9 cellular contexts compared by ENCODE assay signal in genomic region chr14:68685419-68686211, GRCh38.
DNase-seq lines count a peak whose midpoint lies in the region; ATAC-seq, FAIRE-seq and TF ChIP-seq lines count a peak whose summit lies in the region.
"Had no signal": no experiment of that assay in that cellular context is flagged by ENCODE, and none has a peak within 500 bp of the region (broad histone marks: within the 10 kb centered on the region; RNA-seq: fewer than 3 reads in every experiment).

No MANE protein-coding gene starts in this region.

- H3K9me3 Mint-ChIP-seq in T-helper 1 cell treated with Interleukin-12 subunit alpha and Interleukin-12 subunit beta and Interleukin-4 antibody, amounts not matched to agents 30 μg/mL and 1 μg/mL, for 36 hours = no peaks in the 10 kb centered on the region
- H3K9me3 Mint-ChIP-seq in neural crest cell = no peaks in the 10 kb centered on the region

- H4K20me1 ChIP-seq in K562 (replicated peaks; ENCODE audit: control insufficient read depth, insufficient read depth, low read length) = no peaks in the 10 kb centered on the region

- H3K27me3 ChIP-seq in A673 (replicated peaks; ENCODE audit: insufficient read depth, low read depth, low read length, poor library complexity) (no peaks in the 10 kb centered on the region), K562 (ENCODE audit: control insufficient read depth in 2 of 2, insufficient read depth in 2 of 2, low read length in 2 of 2) (peaks cover 0 to 9% of the 10 kb centered on the region in 2 experiments; a peak in 1 of 5 replicates), transverse colon (no peaks in the 10 kb centered on the region)

- no peak for TF ChIP-seq RAD21 in K562 (CRISPR knock-in tag; conservative IDR thresholded peaks at IDR 0.05 in 1 of 2, IDR thresholded peaks at IDR 0.05 in 1 of 2)

- H3K79me2 ChIP-seq in K562 (ENCODE audit: control insufficient read depth, insufficient read depth, low read length) = no peaks in the 10 kb centered on the region

- H3K4me3 Mint-ChIP-seq in T-helper 1 cell treated with Interleukin-12 subunit alpha and Interleukin-12 subunit beta and Interleukin-4 antibody, amounts not matched to agents 30 μg/mL and 1 μg/mL, for 36 hours = peak overlapping the region; percentile 27
- no peak overlapping the region for H3K4me3 Mint-ChIP-seq in neural crest cell

- H3K4me3 ChIP-seq in A673 (ENCODE audit: low read depth, low read length, poor library complexity, severe bottlenecking) (no peak overlapping the region), K562 (no peak overlapping the region), transverse colon (no peak overlapping the region)

- in situ Hi-C loops in K562 (cut with MboI) (no loop called here), transverse colon (cut with MboI; ENCODE audit: low pct_ligation_motif_present in 1 of 4, low pct_unique_long_range_greater_than_20kb in 1 of 4, low sequenced_read_pairs in 3 of 4) (no loop called here)

- H3K36me3 Mint-ChIP-seq in T-helper 1 cell treated with Interleukin-12 subunit alpha and Interleukin-12 subunit beta and Interleukin-4 antibody, amounts not matched to agents 30 μg/mL and 1 μg/mL, for 36 hours (ENCODE audit: low read depth) = no peaks in the 10 kb centered on the region
- H3K36me3 Mint-ChIP-seq in neural crest cell (ENCODE audit: low read depth) = peaks cover 5% of the 10 kb centered on the region

- H3K36me3 ChIP-seq in A673 (ENCODE audit: insufficient read depth, low read length, poor library complexity, severe bottlenecking) = no peaks in the 10 kb centered on the region
- H3K36me3 ChIP-seq in K562 (ENCODE audit: control insufficient read depth, insufficient read depth, low read length) = no peaks in the 10 kb centered on the region
- no peaks in the 10 kb centered on the region for H3K36me3 ChIP-seq in transverse colon

- ATAC-seq in HG03432 (IDR thresholded peaks at IDR 0.05; ENCODE audit: unreplicated experiment) = peak; percentile 81
- ATAC-seq in K562 = no peak

- no peaks in the 10 kb centered on the region for H3K9me3 ChIP-seq in A673 (ENCODE audit: low read depth, low read length, poor library complexity, severe bottlenecking)
- no peaks in the 10 kb centered on the region for H3K9me3 ChIP-seq in K562 (replicated peaks; ENCODE audit: control insufficient read depth, insufficient read depth, low read depth, low read length)
- no peaks in the 10 kb centered on the region for H3K9me3 ChIP-seq in transverse colon

- POLR2A ChIA-PET in A673 (lab: Charles Lee; ENCODE audit: low non-redundant PET) = no interaction called here
- POLR2A ChIA-PET in K562 (lab: Yijun Ruan, JAX) = no interaction called here

- intact Hi-C loops in A673 (cut with micrococcal nuclease; ENCODE audit: unreplicated experiment) (no loop called here), K562 (cut with micrococcal nuclease) (no loop called here), transverse colon (cut with DNase I; ENCODE audit: low total_unique reads) (no loop called here)

- H3K4me1 Mint-ChIP-seq in T-helper 1 cell treated with Interleukin-12 subunit alpha and Interleukin-12 subunit beta and Interleukin-4 antibody, amounts not matched to agents 30 μg/mL and 1 μg/mL, for 36 hours (ENCODE audit: low read depth) = peaks cover 45% of the 10 kb centered on the region
- H3K4me1 Mint-ChIP-seq in neural crest cell = peaks cover 92% of the 10 kb centered on the region

- no peak overlapping the region for H3K4me2 ChIP-seq in K562 (ENCODE audit: insufficient read depth, low read length)

- no peak for TF ChIP-seq POLR2A in K562 (conservative IDR thresholded peaks at IDR 0.05)
- no peak for TF ChIP-seq POLR2A in transverse colon (IDR thresholded peaks at IDR 0.05)

- H3K27ac ChIP-seq in A673 (ENCODE audit: low read depth, low read length, poor library complexity, severe bottlenecking) = peak overlapping the region; percentile 99
- H3K27ac ChIP-seq in K562 (ENCODE audit: extremely low read depth, low read depth, low read length) = no peak overlapping the region
- H3K27ac ChIP-seq in transverse colon = peak overlapping the region; percentile 45 to 85 (median 82)

- peak overlapping the region; percentile 84 for H3K27ac Mint-ChIP-seq in T-helper 1 cell treated with Interleukin-12 subunit alpha and Interleukin-12 subunit beta and Interleukin-4 antibody, amounts not matched to agents 30 μg/mL and 1 μg/mL, for 36 hours
- H3K27ac Mint-ChIP-seq in neural crest cell (ENCODE audit: unreplicated experiment) = peak overlapping the region; percentile 52

- no peak for TF ChIP-seq EP300 in K562 (IDR thresholded peaks at IDR 0.05; ENCODE audit: low read length)
- TF ChIP-seq EP300 in transverse colon (IDR thresholded peaks at IDR 0.05; ENCODE audit: low read depth) = no peak

- no peaks in the 10 kb centered on the region for H3K9me1 ChIP-seq in K562 (ENCODE audit: control insufficient read depth, insufficient read depth, low read length)

- H3K27me3 Mint-ChIP-seq in T-helper 1 cell treated with Interleukin-12 subunit alpha and Interleukin-12 subunit beta and Interleukin-4 antibody, amounts not matched to agents 30 μg/mL and 1 μg/mL, for 36 hours (ENCODE audit: low read depth) = no peaks in the 10 kb centered on the region
- no peaks in the 10 kb centered on the region for H3K27me3 Mint-ChIP-seq in neural crest cell (ENCODE audit: low read depth)

- H2AFZ ChIP-seq in K562 (ENCODE audit: low read depth, low read length) = no peak overlapping the region

- H3K4me1 ChIP-seq in A673 (ENCODE audit: insufficient read depth, low read length, poor library complexity, severe bottlenecking) = peaks cover 68% of the 10 kb centered on the region
- peaks cover 0 to 12% of the 10 kb centered on the region in 2 experiments; a peak in 3 of 5 replicates for H3K4me1 ChIP-seq in K562 (replicated peaks in 1 of 2; ENCODE audit: control insufficient read depth in 2 of 2, insufficient read depth in 2 of 2, low read length in 2 of 2)
- peaks cover 12 to 55% (median 32%) of the 10 kb centered on the region in 4 donors for H3K4me1 ChIP-seq in transverse colon

- 36% methylated on average over 10 of the region's 12 CpGs for WGBS in K562 (ENCODE audit: insufficient coverage, low coverage, missing lambda C conversion rate)
- 73% methylated on average over 12 of the region's 12 CpGs; no CpG with 5 or more reads in 1 of the 2 donors for WGBS in transverse colon (ENCODE audit: low coverage in 1 of 2), 2 donors

- DNase-seq in A673 (ENCODE audit: low spot score) (no peak), GM19240 (ENCODE audit: insufficient read length, low spot score) (peak; percentile 79), K562 (ENCODE audit: extremely low read depth in 1 of 4, low spot score in 3 of 4) (peak in 1 of 4 experiments; percentile 20), neural crest cell (ENCODE audit: low read depth, low spot score) (no peak), transverse colon (peak; percentile 57), NCI-H1694 (lab: John Stamatoyannopoulos, UW) (no peak)

- BruUV-seq in A673 (replicated peaks; lab: Mats Ljungman, UMichigan) = no TSS peak
- no TSS peak for BruUV-seq in K562 (replicated peaks; lab: Mats Ljungman, UMichigan)

- H3K9ac ChIP-seq in K562 (ENCODE audit: insufficient read depth in 1 of 2, low read depth in 2 of 2, low read length in 2 of 2) = no peak overlapping the region

- CTCF ChIA-PET in A673 (lab: Charles Lee) (interaction anchor here (0.6 kb wide), 1 partner anchor 80 kb away, joined by 6 read pairs; no protein-coding TSS in a partner anchor), K562 (lab: Yijun Ruan, JAX; ENCODE audit: low intra/inter-chr PET ratio) (no interaction called here)

- no peak for TF ChIP-seq CTCF in A673 (conservative IDR thresholded peaks at IDR 0.05; ENCODE audit: low read depth, low read length)
- TF ChIP-seq CTCF in K562 (IDR thresholded peaks at IDR 0.05 in 2 of 3, conservative IDR thresholded peaks at IDR 0.05 in 1 of 3; ENCODE audit: insufficient read depth in 2 of 3, low read depth in 1 of 3, low read length in 3 of 3) = no peak
- no peak for TF ChIP-seq CTCF in neural crest cell (conservative IDR thresholded peaks at IDR 0.05)
- no peak for TF ChIP-seq CTCF in transverse colon (IDR thresholded peaks at IDR 0.05)

- peak; percentile 23 for FAIRE-seq in K562 (lab: Jason Lieb, UNC)
- FAIRE-seq: G401.6 had no signal

TF ChIP-seq in K562, 482 proteins besides CTCF, POLR2A, EP300 and RAD21 (continues in another document):
- TF ChIP-seq MEIS2 (IDR thresholded peaks at IDR 0.05; ENCODE audit: partially characterized antibody) (peak; percentile 12), FOXK1 (CRISPR knock-in tag; IDR thresholded peaks at IDR 0.05; ENCODE audit: borderline replicate concordance) (no peak), NONO (IDR thresholded peaks at IDR 0.05; ENCODE audit: low read depth in 2 of 2, low read length in 1 of 2) (no peak), ZNF316 (IDR thresholded peaks at IDR 0.05) (0 out of 2 replicates have a peak, but pooled peaks have one; percentile 12), MAFK (IDR thresholded peaks at IDR 0.05; ENCODE audit: low read length) (peak; percentile 47; the same call in 1 of the 2 replicates), CTBP1 (IDR thresholded peaks at IDR 0.05; ENCODE audit: borderline replicate concordance) (0 out of 2 replicates have a peak, but pooled peaks have one; percentile 16), ZKSCAN1 (IDR thresholded peaks at IDR 0.05; ENCODE audit: low read depth, low read length) (no peak), C11orf30 (IDR thresholded peaks at IDR 0.05; ENCODE audit: low read depth) (peak; percentile 43; the same call in 1 of the 2 replicates), ATF3 (IDR thresholded peaks at IDR 0.05) (peak; percentile 62; the same call in 1 of the 2 replicates), ATF3 (CRISPR knock-in tag; conservative IDR thresholded peaks at IDR 0.05) (no peak), ZEB2 (IDR thresholded peaks at IDR 0.05) (peak; percentile 49; the same call in 1 of the 2 replicates), JUN (IDR thresholded peaks at IDR 0.05; ENCODE audit: borderline replicate concordance, low read depth, low read length) (0 out of 2 replicates have a peak, but pooled peaks have one; percentile 49), JUN (CRISPR knock-in tag; IDR thresholded peaks at IDR 0.05; ENCODE audit: borderline replicate concordance) (no peak), JUND (IDR thresholded peaks at IDR 0.05; ENCODE audit: borderline replicate concordance, low read depth, low read length) (peak; percentile 33; the same call in 1 of the 2 replicates), JUND (tag; IDR thresholded peaks at IDR 0.05; ENCODE audit: borderline replicate concordance, low read depth, low read length) (no peak; the same call in 2 of the 3 replicates), FOSL1 (tag; conservative IDR thresholded peaks at IDR 0.05) (peak; percentile 81), ZFP36 (IDR thresholded peaks at IDR 0.05; ENCODE audit: low read depth, low read length, partially characterized antibody) (no peak)

Comparison
In these comparisons a context has a peak if more than half of its experiments do, and no peak if none do; other contexts are left out.
1. DNase-seq: peak in GM19240 (single experiment) and transverse colon (single experiment); none in A673 (single experiment), neural crest cell (single experiment) and NCI-H1694 (single experiment).